In genomic region chr6:74752303-74752702, GRCh38 we compare ENCODE assay signal across 1 cellular context.
TF ChIP-seq lines count a peak whose summit lies in the region.

No MANE protein-coding gene starts in this region.

TF ChIP-seq in IMR-90, 13 proteins besides CTCF, POLR2A, EP300 and RAD21 (continued from another document):
- TF ChIP-seq USF2 (IDR thresholded peaks at IDR 0.05; ENCODE audit: low read depth, low read length) (no peak), NFE2L2 (IDR thresholded peaks at IDR 0.05; ENCODE audit: low read depth, low read length) (no peak), CHD1 (IDR thresholded peaks at IDR 0.05; ENCODE audit: low read depth, low read length) (no peak), CEBPB (IDR thresholded peaks at IDR 0.05; ENCODE audit: low read depth, low read length) (no peak), FOS (IDR thresholded peaks at IDR 0.05; ENCODE audit: low read depth, low read length) (no peak), SMC3 (IDR thresholded peaks at IDR 0.05; ENCODE audit: low read depth, low read length) (no peak), MXI1 (IDR thresholded peaks at IDR 0.05; ENCODE audit: borderline replicate concordance, low read depth, low read length) (no peak), BHLHE40 (IDR thresholded peaks at IDR 0.05; ENCODE audit: low read depth, low read length) (no peak), ELK1 (IDR thresholded peaks at IDR 0.05; ENCODE audit: borderline replicate concordance, low read depth, low read length) (no peak), MAFK (IDR thresholded peaks at IDR 0.05; ENCODE audit: low read depth, low read length) (no peak), MAZ (IDR thresholded peaks at IDR 0.05; ENCODE audit: borderline replicate concordance, low read depth, low read length) (no peak)
